Comparison of ENCODE assay signal across 17 cellular contexts in the genomic region with DNA sequence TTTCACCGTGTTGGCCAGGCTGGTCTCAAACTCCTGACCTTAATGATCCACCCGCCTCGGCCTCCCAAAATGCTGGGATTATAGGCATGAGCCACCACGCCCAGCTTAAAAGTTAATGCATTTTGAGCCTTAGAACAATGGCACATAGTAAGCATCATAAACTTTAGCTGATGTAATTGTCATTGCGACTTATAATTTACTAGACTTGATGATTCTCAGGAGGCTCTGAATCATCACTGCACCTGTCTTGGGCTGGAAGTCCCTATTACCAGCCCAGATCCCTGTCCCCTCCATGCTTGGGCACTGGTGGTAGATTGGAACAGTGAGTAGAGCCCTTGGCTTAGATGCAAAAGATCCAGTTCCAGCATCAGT. TPM values are rescaled to one million over a fixed set of nuclear protein-coding genes. Genes with fewer than 3 reads are reported as not detected.
DNase-seq lines count a peak whose midpoint lies in the region; ATAC-seq and TF ChIP-seq lines count a peak whose summit lies in the region.
"Had no signal": no experiment of that assay in that cellular context is flagged by ENCODE, and none has a peak within 500 bp of the region (broad histone marks: within the 10 kb centered on the region; RNA-seq: fewer than 3 reads in every experiment).

No MANE protein-coding gene starts in this region.

- H3K27me3 Mint-ChIP-seq in activated naive CD8-positive, alpha-beta T cell treated with anti-CD3 and anti-CD28 coated beads, Interleukin-2, amount 10 ng/mL, durations not matched to agents 7 days and 5 days = no peaks in the 10 kb centered on the region
- H3K27me3 Mint-ChIP-seq in stimulated activated memory B cell treated with anti-CD40 and anti-IgM and Interleukin-4, amounts not matched to agents 10 μg/mL and 1 μg/mL and 100 μg/mL, for 72 hours = no peaks in the 10 kb centered on the region
- H3K27me3 Mint-ChIP-seq: CD8-positive, alpha-beta memory T cell had no signal

- no peak overlapping the region for H3K4me2 ChIP-seq in SK-N-SH

- H3K9me2 ChIP-seq in SK-N-SH = no peaks in the 10 kb centered on the region

- no peak for TF ChIP-seq CTCF in SK-N-SH (IDR thresholded peaks at IDR 0.05)

- H3K27ac ChIP-seq in SK-N-SH (ENCODE audit: low read depth in 2 of 2, low read length in 1 of 2) = no peak overlapping the region
- H3K27ac ChIP-seq: 22Rv1 had no signal

- TF ChIP-seq RAD21 in SK-N-SH (IDR thresholded peaks at IDR 0.05; ENCODE audit: low read length) = no peak

- H2AFZ ChIP-seq in SK-N-SH (ENCODE audit: low read depth) = no peak overlapping the region

- H3K9me3 ChIP-seq in SK-N-SH = no peaks in the 10 kb centered on the region
- H3K9me3 ChIP-seq: BE2C had no signal

- H3K4me1 Mint-ChIP-seq in activated naive CD8-positive, alpha-beta T cell treated with anti-CD3 and anti-CD28 coated beads, Interleukin-2, amount 10 ng/mL, durations not matched to agents 7 days and 5 days = peaks cover 1% of the 10 kb centered on the region
- peaks cover 6% of the 10 kb centered on the region for H3K4me1 Mint-ChIP-seq in stimulated activated memory B cell treated with anti-CD40 and anti-IgM and Interleukin-4, amounts not matched to agents 10 μg/mL and 1 μg/mL and 100 μg/mL, for 72 hours

- no peak overlapping the region for H3K9ac ChIP-seq in SK-N-SH

- H4K20me1 ChIP-seq in SK-N-SH (ENCODE audit: insufficient read depth) = no peaks in the 10 kb centered on the region

- DNase-seq in SK-N-SH = no peak
- DNase-seq in activated naive CD4-positive, alpha-beta T cell treated with anti-CD3 and anti-CD28 coated beads, Interleukin-2, amount 50 U/mL, for 72 hours (ENCODE audit: low spot score in 2 of 2) = no peak
- DNase-seq in activated naive CD4-positive, alpha-beta T cell treated with Interleukin-2 at 50 U/mL for 16 hours = no peak
- no peak for DNase-seq in activated naive CD8-positive, alpha-beta T cell treated with anti-CD3 and anti-CD28 coated beads, Interleukin-2, amount 10 ng/mL, durations not matched to agents 7 days and 5 days
- DNase-seq in stimulated activated CD4-positive, alpha-beta T cell treated with anti-CD3 and anti-CD28 coated beads, Interleukin-2, amount 100 ng/mL, for 48 hours = no peak
- DNase-seq: BE2C; CD8-positive, alpha-beta memory T cell; DMS 273 treated with DMSO at 0.1 percent for 48 hours; IMR-90; NCI-H187; NCI-H446; NK-92 treated with Interleukin-12 subunit alpha and Interleukin-12 subunit beta, amount 100 ng/mL, for 24 hours; SIG-M5 had no signal

- POLR2A ChIA-PET in SK-N-SH (lab: Yijun Ruan, JAX) = interaction anchor here (0.7 kb wide), 1 partner anchor 179 kb away, joined by 3 read pairs; no protein-coding TSS in a partner anchor
- POLR2A ChIA-PET in activated naive CD8-positive, alpha-beta T cell treated with anti-CD3 and anti-CD28 coated beads, Interleukin-2, amount 10 ng/mL, durations not matched to agents 7 days and 5 days (lab: Charles Lee) = interaction anchor here (0.6 to 1.3 kb wide), 3 partner anchors 21 to 170 kb away, joined by 3 to 7 read pairs (median 5); no protein-coding TSS in a partner anchor

- no peaks in the 10 kb centered on the region for H3K27me3 ChIP-seq in SK-N-SH (ENCODE audit: insufficient read depth)
- H3K27me3 ChIP-seq: BE2C had no signal

- TF ChIP-seq EP300 in SK-N-SH (IDR thresholded peaks at IDR 0.05; ENCODE audit: borderline replicate concordance in 1 of 2, low read depth in 1 of 2, low read length in 1 of 2) = no peak

- peaks cover 0 to 3% of the 10 kb centered on the region in 2 donors for H3K36me3 Mint-ChIP-seq in activated naive CD4-positive, alpha-beta T cell treated with anti-CD3 and anti-CD28 coated beads, Interleukin-2, amount 50 U/mL, for 72 hours
- H3K36me3 Mint-ChIP-seq in activated naive CD8-positive, alpha-beta T cell treated with anti-CD3 and anti-CD28 coated beads, Interleukin-2, amount 10 ng/mL, durations not matched to agents 7 days and 5 days = peaks cover 11% of the 10 kb centered on the region
- H3K36me3 Mint-ChIP-seq in stimulated activated memory B cell treated with anti-CD40 and anti-IgM and Interleukin-4, amounts not matched to agents 10 μg/mL and 1 μg/mL and 100 μg/mL, for 72 hours = peaks cover 28% of the 10 kb centered on the region

- 98% methylated on average over 5 of the region's 5 CpGs for WGBS in SK-N-SH (ENCODE audit: low lambda C conversion rate)

- H3K36me3 ChIP-seq in SK-N-SH (replicated peaks in 1 of 2; ENCODE audit: control insufficient read depth in 1 of 2, insufficient read depth in 2 of 2, low read length in 1 of 2) = peaks cover 0 to 16% of the 10 kb centered on the region in 2 experiments

- ATAC-seq in SK-N-SH treated with all-trans-retinoic acid at 6 μM for 48 hours = peak; percentile 12
- ATAC-seq in activated naive CD4-positive, alpha-beta T cell treated with anti-CD3 and anti-CD28 coated beads, Interleukin-2, amount 50 U/mL, for 72 hours = peak in 1 of 2 donors; percentile 26
- ATAC-seq in activated naive CD8-positive, alpha-beta T cell treated with anti-CD3 and anti-CD28 coated beads, Interleukin-2, amount 10 ng/mL, durations not matched to agents 7 days and 5 days (ENCODE audit: low read depth) = no peak
- no peak for ATAC-seq in stimulated activated memory B cell treated with anti-CD40 and anti-IgM and Interleukin-4, amounts not matched to agents 10 μg/mL and 1 μg/mL and 100 μg/mL, for 72 hours
- ATAC-seq in HG03095 (IDR thresholded peaks at IDR 0.05; ENCODE audit: unreplicated experiment) = no peak

- H3K27ac Mint-ChIP-seq in activated naive CD4-positive, alpha-beta T cell treated with anti-CD3 and anti-CD28 coated beads, Interleukin-2, amount 50 U/mL, for 72 hours = peak overlapping the region; percentile 14 to 35
- H3K27ac Mint-ChIP-seq in activated naive CD8-positive, alpha-beta T cell treated with anti-CD3 and anti-CD28 coated beads, Interleukin-2, amount 10 ng/mL, durations not matched to agents 7 days and 5 days = peak overlapping the region; percentile 10
- H3K27ac Mint-ChIP-seq in stimulated activated memory B cell treated with anti-CD40 and anti-IgM and Interleukin-4, amounts not matched to agents 10 μg/mL and 1 μg/mL and 100 μg/mL, for 72 hours = peak overlapping the region; percentile 17

- H3K4me1 ChIP-seq in SK-N-SH (ENCODE audit: control insufficient read depth in 1 of 2, insufficient read depth in 2 of 2, low read depth in 1 of 2, low read length in 1 of 2) = no peaks in the 10 kb centered on the region
- H3K4me1 ChIP-seq: BE2C had no signal

- no peaks in the 10 kb centered on the region for H3K9me3 Mint-ChIP-seq in activated naive CD4-positive, alpha-beta T cell treated with anti-CD3 and anti-CD28 coated beads, Interleukin-2, amount 50 U/mL, for 72 hours
- no peaks in the 10 kb centered on the region for H3K9me3 Mint-ChIP-seq in activated naive CD8-positive, alpha-beta T cell treated with anti-CD3 and anti-CD28 coated beads, Interleukin-2, amount 10 ng/mL, durations not matched to agents 7 days and 5 days
- no peaks in the 10 kb centered on the region for H3K9me3 Mint-ChIP-seq in stimulated activated memory B cell treated with anti-CD40 and anti-IgM and Interleukin-4, amounts not matched to agents 10 μg/mL and 1 μg/mL and 100 μg/mL, for 72 hours
- H3K9me3 Mint-ChIP-seq: CD8-positive, alpha-beta memory T cell had no signal

- CTCF ChIA-PET in SK-N-SH (lab: Yijun Ruan, JAX) = no interaction called here

- no peak overlapping the region for H3K4me3 ChIP-seq in SK-N-SH (ENCODE audit: low read depth in 2 of 2, low read length in 1 of 2)

- H3F3A ChIP-seq in SK-N-SH (replicated peaks; ENCODE audit: insufficient read depth) = peaks cover 19% of the 10 kb centered on the region

- H3K4me3 Mint-ChIP-seq in activated naive CD8-positive, alpha-beta T cell treated with anti-CD3 and anti-CD28 coated beads, Interleukin-2, amount 10 ng/mL, durations not matched to agents 7 days and 5 days = no peak overlapping the region
- no peak overlapping the region for H3K4me3 Mint-ChIP-seq in stimulated activated memory B cell treated with anti-CD40 and anti-IgM and Interleukin-4, amounts not matched to agents 10 μg/mL and 1 μg/mL and 100 μg/mL, for 72 hours

- peaks cover 4% of the 10 kb centered on the region; the same call in 1 of the 2 replicates for H3K79me2 ChIP-seq in SK-N-SH (ENCODE audit: insufficient read depth)

TF ChIP-seq in SK-N-SH treated with all-trans-retinoic acid at 6 μM for 48 hours, 23 proteins besides CTCF, POLR2A, EP300 and RAD21 (continues in another document):
- no peak for TF ChIP-seq TCF4 (CRISPR knock-in tag; IDR thresholded peaks at IDR 0.05; ENCODE audit: borderline replicate concordance)
- no peak for TF ChIP-seq GLIS3 (CRISPR knock-in tag; IDR thresholded peaks at IDR 0.05)

RNA-seq across cellular contexts. Expression of a gene that starts 26.1 kb away (rescaled TPM):
- 29.7 and 37.6 TPM in 2 replicates for polyA plus RNA-seq in SK-N-SH (2012; rRNA removed)
- 35.6 and 36.4 TPM in 2 replicates for polyA plus RNA-seq in SK-N-SH (2012; cell fraction: cytosol; rRNA removed)
- polyA plus RNA-seq in SK-N-SH (2012; cell fraction: nucleus; rRNA removed) = 51.0 and 62.5 TPM in 2 replicates
- 10 to 100 TPM; 51.8 to 58.4 TPM for total RNA-seq in activated naive CD4-positive, alpha-beta T cell treated with anti-CD3 and anti-CD28 coated beads, Interleukin-2, amount 50 U/mL, for 72 hours
- 10 to 100 TPM; 64.5 to 69.4 TPM for total RNA-seq in activated naive CD8-positive, alpha-beta T cell treated with anti-CD3 and anti-CD28 coated beads, Interleukin-2, amount 10 ng/mL, durations not matched to agents 7 days and 5 days

RNA-seq across cellular contexts. Expression of a gene that starts 26.5 kb away (rescaled TPM):
- 5.0 and 5.2 TPM in 2 replicates for polyA plus RNA-seq in SK-N-SH (2012; rRNA removed)
- 4.9 and 5.0 TPM in 2 replicates for polyA plus RNA-seq in SK-N-SH (2012; cell fraction: cytosol; rRNA removed)
- 1.9 and 2.1 TPM in 2 replicates for polyA plus RNA-seq in SK-N-SH (2012; cell fraction: nucleus; rRNA removed)
- 10 to 100 TPM in 1 of 2 donors, 1 to 10 TPM in 1; 8.6 to 11.2 TPM for total RNA-seq in activated naive CD4-positive, alpha-beta T cell treated with anti-CD3 and anti-CD28 coated beads, Interleukin-2, amount 50 U/mL, for 72 hours
- 1 to 10 TPM; 5.3 to 5.5 TPM for total RNA-seq in activated naive CD8-positive, alpha-beta T cell treated with anti-CD3 and anti-CD28 coated beads, Interleukin-2, amount 10 ng/mL, durations not matched to agents 7 days and 5 days

RNA-seq across cellular contexts. Expression of a gene that starts 45.4 kb away (rescaled TPM):
- polyA plus RNA-seq in SK-N-SH (2012; rRNA removed) = 4.5 and 5.5 TPM in 2 replicates
- 5.6 and 6.3 TPM in 2 replicates for polyA plus RNA-seq in SK-N-SH (2012; cell fraction: cytosol; rRNA removed)
- 5.0 and 8.3 TPM in 2 replicates for polyA plus RNA-seq in SK-N-SH (2012; cell fraction: nucleus; rRNA removed)
- total RNA-seq in activated naive CD4-positive, alpha-beta T cell treated with anti-CD3 and anti-CD28 coated beads, Interleukin-2, amount 50 U/mL, for 72 hours = 10 to 100 TPM; 58.4 to 88.6 TPM
- total RNA-seq in activated naive CD8-positive, alpha-beta T cell treated with anti-CD3 and anti-CD28 coated beads, Interleukin-2, amount 10 ng/mL, durations not matched to agents 7 days and 5 days = 10 to 100 TPM; 40.7 to 41.1 TPM

RNA-seq across cellular contexts. Expression of a gene that starts 47.9 kb away (rescaled TPM):
- 13.1 and 16.0 TPM in 2 replicates for polyA plus RNA-seq in SK-N-SH (2012; rRNA removed)
- polyA plus RNA-seq in SK-N-SH (2012; cell fraction: cytosol; rRNA removed) = 16.0 and 18.5 TPM in 2 replicates
- 18.4 and 24.3 TPM in 2 replicates for polyA plus RNA-seq in SK-N-SH (2012; cell fraction: nucleus; rRNA removed)
- total RNA-seq in activated naive CD4-positive, alpha-beta T cell treated with anti-CD3 and anti-CD28 coated beads, Interleukin-2, amount 50 U/mL, for 72 hours = 10 to 100 TPM; 20.9 to 26.4 TPM
- total RNA-seq in activated naive CD8-positive, alpha-beta T cell treated with anti-CD3 and anti-CD28 coated beads, Interleukin-2, amount 10 ng/mL, durations not matched to agents 7 days and 5 days = 10 to 100 TPM; 32.3 to 33.9 TPM
